Comparison of ENCODE assay signal across 9 cellular contexts in the genomic region with DNA sequence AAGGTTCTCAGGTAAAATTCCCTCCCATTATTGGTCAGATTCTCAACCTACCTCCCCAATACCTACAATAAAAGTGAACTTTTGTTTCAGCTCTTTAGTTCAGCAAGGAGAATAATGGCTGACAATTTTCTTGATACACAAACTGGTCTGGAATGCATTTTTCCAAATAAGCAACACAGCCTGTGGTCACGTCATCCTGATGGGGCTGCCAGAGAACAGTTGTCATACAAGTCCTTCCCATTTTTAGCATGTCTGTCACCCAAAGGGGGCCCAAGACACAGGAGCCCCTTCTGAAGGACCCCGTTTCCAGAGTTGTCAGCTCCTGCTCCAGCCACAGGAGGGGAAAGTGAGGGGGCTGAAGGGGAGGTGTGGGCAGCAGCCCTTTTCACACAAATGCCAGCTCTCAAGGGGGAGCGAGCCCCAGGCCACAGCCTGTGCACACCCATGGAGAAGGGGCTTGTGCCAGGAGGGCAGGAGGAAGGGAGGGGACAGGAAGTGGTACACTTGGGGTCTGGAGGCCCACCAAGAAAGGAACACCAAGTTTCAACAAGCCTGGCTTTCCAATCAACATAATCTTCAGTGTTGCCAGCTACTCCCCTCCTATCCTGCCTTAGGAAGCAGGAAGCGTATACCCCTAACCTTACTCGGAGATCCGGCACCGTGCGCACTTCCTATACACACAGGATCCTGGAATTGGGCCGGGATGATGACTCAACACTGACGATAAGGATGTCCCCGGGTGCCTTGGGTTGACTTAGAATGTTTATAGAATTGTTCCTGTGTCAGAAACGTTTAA. TPM values are rescaled to one million over a fixed set of nuclear protein-coding genes. Genes with fewer than 3 reads are reported as not detected.
DNase-seq lines count a peak whose midpoint lies in the region; ATAC-seq lines count a peak whose summit lies in the region.
"Had no signal": no experiment of that assay in that cellular context is flagged by ENCODE, and none has a peak within 500 bp of the region (broad histone marks: within the 10 kb centered on the region; RNA-seq: fewer than 3 reads in every experiment).

No MANE protein-coding gene starts in this region.

- DNase-seq in CMK (ENCODE audit: low read depth) (peak; percentile 41), amniotic stem cell (lab: John Stamatoyannopoulos, UW) (peak; percentile 51), Right ventricle myocardium inferior (ENCODE audit: missing footprints) (peak; percentile 87), sciatic nerve (ENCODE audit: low spot score) (no peak), SKM-1 (lab: John Stamatoyannopoulos, UW; ENCODE audit: unreplicated experiment) (no peak)
- DNase-seq: midbrain had no signal

- intact Hi-C loops in Right ventricle myocardium inferior (cut with DNase I) (loop anchor here (2.0 kb wide), 1 partner anchor 43 kb away; the partner anchor contains the start of gene PDLIM1), sciatic nerve (cut with DNase I) (no loop called here)

- peak; percentile 86 for ATAC-seq in Right ventricle myocardium inferior
- ATAC-seq in sciatic nerve: peak; percentile 42
- ATAC-seq in HG02571 (IDR thresholded peaks at IDR 0.05; ENCODE audit: unreplicated experiment): no peak
- no peak for ATAC-seq in HG03442 (IDR thresholded peaks at IDR 0.05; ENCODE audit: unreplicated experiment)
- no peak for ATAC-seq in HG02938 (IDR thresholded peaks at IDR 0.05; ENCODE audit: unreplicated experiment)

RNA-seq across cellular contexts. Expression of gene PDLIM1, which starts 43.4 kb away (rescaled TPM):
- 273 TPM for total RNA-seq in Right ventricle myocardium inferior
- 138 TPM for total RNA-seq in sciatic nerve

Comparison
In these comparisons a context has a peak if more than half of its experiments do, and no peak if none do; other contexts are left out.
1. DNase-seq: peak in CMK (single experiment), amniotic stem cell (single experiment) and Right ventricle myocardium inferior (single experiment); none in sciatic nerve (single experiment) and SKM-1 (single experiment).
2. ATAC-seq: peak in Right ventricle myocardium inferior (single experiment) and sciatic nerve (single experiment); none in HG02571 (single experiment), HG03442 (single experiment) and HG02938 (single experiment).